8 cellular contexts compared by ENCODE assay signal in the genomic region with DNA sequence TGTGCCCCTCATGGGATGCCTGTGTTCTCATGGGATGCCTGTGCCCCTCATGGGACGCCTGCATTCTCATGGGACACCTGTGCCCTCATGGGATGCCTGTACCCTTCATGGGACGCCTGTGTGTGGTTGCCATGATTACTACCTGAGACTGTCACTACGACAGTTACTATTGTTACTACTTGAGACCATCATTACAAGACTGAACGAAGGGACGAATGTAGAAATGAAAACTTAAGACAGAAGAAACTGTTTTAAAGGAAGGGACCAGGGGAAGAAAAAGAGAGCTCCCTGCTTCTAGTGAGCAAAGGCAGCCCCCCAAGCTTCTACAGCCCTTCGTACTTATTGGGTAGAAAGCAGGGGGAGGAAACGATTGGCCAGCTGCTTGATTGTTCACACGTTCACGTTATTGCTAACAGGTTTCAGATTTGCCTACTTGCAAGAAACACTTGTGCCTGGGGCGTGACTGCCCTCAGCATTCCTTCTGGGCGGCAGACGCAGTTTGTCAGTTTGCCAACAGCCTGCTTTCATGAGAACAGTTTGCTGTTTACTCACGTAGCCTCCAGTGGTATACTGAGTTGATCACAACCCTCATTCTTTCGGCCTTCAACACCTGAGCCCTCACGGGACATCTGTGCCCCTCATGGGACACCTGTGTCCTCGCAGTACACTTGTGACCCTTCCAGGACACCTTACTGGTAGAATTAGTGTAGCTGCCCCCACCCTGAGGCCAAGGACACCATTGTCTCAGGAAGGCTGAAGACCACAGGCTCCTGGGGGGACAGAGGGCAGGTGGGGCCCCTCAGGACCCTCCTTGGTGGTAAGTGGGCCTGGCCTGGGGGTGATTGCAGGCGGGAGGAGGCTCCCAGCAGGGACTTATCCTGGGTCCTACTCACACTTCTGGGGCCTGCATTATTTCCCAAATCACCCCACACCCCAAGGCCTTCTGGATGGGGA. TPM values are rescaled to one million over a fixed set of nuclear protein-coding genes. Genes with fewer than 3 reads are reported as not detected.
DNase-seq lines count a peak whose midpoint lies in the region; ATAC-seq, FAIRE-seq and TF ChIP-seq lines count a peak whose summit lies in the region.

No MANE protein-coding gene starts in this region.

- 0 out of 2 replicates have a peak, but pooled peaks have one; percentile 3 for TF ChIP-seq POLR2A in H54 (IDR thresholded peaks at IDR 0.05; ENCODE audit: low read depth, low read length)

- peak overlapping the region; percentile 93 to 98 (median 97) for H3K27ac Mint-ChIP-seq in immature natural killer cell

- peak overlapping the region; percentile 82 to 84 (median 83) for H3K4me3 Mint-ChIP-seq in immature natural killer cell

- no peaks in the 10 kb centered on the region for H3K9me3 Mint-ChIP-seq in immature natural killer cell

- H3K4me1 Mint-ChIP-seq in immature natural killer cell = peaks cover 29 to 32% of the 10 kb centered on the region in 2 donors

- in situ Hi-C loops in ACHN (cut with HindIII; ENCODE audit: low pct_ligation_motif_present, low pct_unique_long_range_greater_than_20kb, low sequenced_read_pairs) = no loop called here

- H3K36me3 Mint-ChIP-seq in immature natural killer cell = peaks cover 4 to 8% (median 7%) of the 10 kb centered on the region in 3 donors

- DNase-seq in ACHN (peak; percentile 21), H54 (ENCODE audit: insufficient read length, low spot score) (no peak), immature natural killer cell (peak; percentile 25 to 59 (median 43)), Kasumi-1 (lab: John Stamatoyannopoulos, UW) (no peak), NCI-H82 (lab: John Stamatoyannopoulos, UW) (no peak), iPS-NIHi11 (ENCODE audit: low spot score) (no peak)
- DNase-seq in activated CD4-positive, alpha-beta T cell treated with anti-CD3 and anti-CD28 coated beads, Interleukin-2, amount 50 U/mL, for 1 hour = peak; percentile 16

- ATAC-seq in GM18868 (IDR thresholded peaks at IDR 0.05; ENCODE audit: unreplicated experiment) = no peak

- peak; percentile 85 for FAIRE-seq in H54 (lab: Jason Lieb, UNC)

- peaks cover 18 to 20% (median 18%) of the 10 kb centered on the region in 3 donors for H3K27me3 Mint-ChIP-seq in immature natural killer cell (ENCODE audit: low read depth in 3 of 3)

RNA-seq across cellular contexts. Expression of a gene that starts 2.5 kb away (rescaled TPM):
- polyA plus RNA-seq in immature natural killer cell = 100 to 1,000 TPM; 238 to 344 (median 258) TPM

RNA-seq across cellular contexts. Expression of a gene that starts 9.7 kb away (rescaled TPM):
- polyA plus RNA-seq in immature natural killer cell = 10 to 100 TPM; 22.8 to 58.8 (median 55.2) TPM

RNA-seq across cellular contexts. Expression of a gene that starts 40.2 kb away (rescaled TPM):
- polyA plus RNA-seq in immature natural killer cell = 1 to 10 TPM in 2 of 3 donors, under 1 TPM in 1; 0.25 to 2.8 (median 2.3) TPM

RNA-seq across cellular contexts. Expression of a gene that starts 48.4 kb away (rescaled TPM):
- not detected for polyA plus RNA-seq in immature natural killer cell

Comparison
In these comparisons a context has a peak if more than half of its experiments do, and no peak if none do; other contexts are left out.
1. DNase-seq: peak in ACHN (single experiment), activated CD4-positive, alpha-beta T cell treated with anti-CD3 and anti-CD28 coated beads, Interleukin-2, amount 50 U/mL, for 1 hour (single experiment) and immature natural killer cell (3 of 3); none in H54 (single experiment), Kasumi-1 (0 of 2), NCI-H82 (single experiment) and iPS-NIHi11 (single experiment).